Comparison of ENCODE assay signal across 2 cellular contexts in the genomic region with DNA sequence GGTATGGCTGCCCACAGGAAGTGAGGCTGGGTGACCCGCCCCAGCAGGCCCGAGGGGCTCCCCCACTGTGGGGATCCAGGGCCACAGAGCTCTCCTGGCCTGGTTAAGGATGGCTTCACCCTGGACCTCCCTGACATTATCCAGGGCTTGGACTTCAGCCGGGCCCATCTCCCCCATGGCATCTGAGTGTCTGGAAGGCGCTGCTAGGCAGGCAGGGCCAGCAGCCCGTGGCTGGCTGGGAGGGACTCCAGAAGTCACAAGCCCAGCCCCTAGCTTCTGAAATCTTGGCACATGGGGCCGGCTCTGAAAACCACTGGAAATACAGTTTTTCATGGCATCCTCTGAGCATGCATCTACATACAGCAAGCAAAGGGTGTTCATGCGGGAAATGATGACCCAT.
TF ChIP-seq lines count a peak whose summit lies in the region.

No MANE protein-coding gene starts in this region.

TF ChIP-seq in liver, 16 proteins besides CTCF, POLR2A, EP300 and RAD21:
- peak; percentile 4 for TF ChIP-seq SP1 (IDR thresholded peaks at IDR 0.05)
- no peak for TF ChIP-seq FOXA2 (IDR thresholded peaks at IDR 0.05)
TF ChIP-seq in liver: peak in this region for 1.

TF ChIP-seq in HepG2, 621 proteins besides CTCF, POLR2A, EP300 and RAD21:
- TF ChIP-seq HIVEP1 (CRISPR knock-in tag; IDR thresholded peaks at IDR 0.05) (no peak), EZH2 (conservative IDR thresholded peaks at IDR 0.05; ENCODE audit: low read depth, low read length) (no peak), ZNF30 (CRISPR knock-in tag; IDR thresholded peaks at IDR 0.05) (no peak), ZNF607 (CRISPR knock-in tag; IDR thresholded peaks at IDR 0.05; ENCODE audit: borderline replicate concordance) (no peak), DDIT3 (CRISPR knock-in tag; IDR thresholded peaks at IDR 0.05) (no peak), ZNF501 (CRISPR knock-in tag; IDR thresholded peaks at IDR 0.05) (no peak), SIN3B (IDR thresholded peaks at IDR 0.05; ENCODE audit: low read length) (no peak), SIN3A (IDR thresholded peaks at IDR 0.05; ENCODE audit: borderline replicate concordance, low read depth, low read length) (no peak), ZMYM2 (CRISPR knock-in tag; IDR thresholded peaks at IDR 0.05) (no peak), ZBTB7B (CRISPR knock-in tag; IDR thresholded peaks at IDR 0.05) (no peak)
